9 cellular contexts compared by ENCODE assay signal in genomic region chr22:36452473-36453265, GRCh38. TPM values are rescaled to one million over a fixed set of nuclear protein-coding genes. Genes with fewer than 3 reads are reported as not detected.
DNase-seq lines count a peak whose midpoint lies in the region; ATAC-seq and TF ChIP-seq lines count a peak whose summit lies in the region.
"Had no signal": no experiment of that assay in that cellular context is flagged by ENCODE, and none has a peak within 500 bp of the region (broad histone marks: within the 10 kb centered on the region; RNA-seq: fewer than 3 reads in every experiment).

No MANE protein-coding gene starts in this region.

- H3K9me2 ChIP-seq in SU-DHL-6 (replicated peaks; ENCODE audit: insufficient read depth, low read length) = no peaks in the 10 kb centered on the region

- H2BK20ac ChIP-seq in H9 (ENCODE audit: low read depth, low read length, poor library complexity, severe bottlenecking) = no peak overlapping the region

- H2AK5ac ChIP-seq in H9 (ENCODE audit: insufficient read length, low read length) = no peak overlapping the region

- peaks cover 44% of the 10 kb centered on the region for H3F3A ChIP-seq in SU-DHL-6 (ENCODE audit: insufficient read depth)

- intact Hi-C loops in right cardiac atrium (cut with DNase I) = loop anchor here in 1 of 4 donors (5.0 kb wide), 1 partner anchor 65 kb away; the partner anchor contains the start of gene MYH9

- H4K5ac ChIP-seq in H9 (ENCODE audit: insufficient read length, low read depth, low read length) = no peak overlapping the region

- H3K27me3 ChIP-seq in H9 (ENCODE audit: insufficient read depth, low read length) = no peaks in the 10 kb centered on the region
- no peaks in the 10 kb centered on the region for H3K27me3 ChIP-seq in SU-DHL-6 (ENCODE audit: low read length)
- H3K27me3 ChIP-seq in right cardiac atrium (ENCODE audit: control insufficient read depth, insufficient read depth) = no peaks in the 10 kb centered on the region

- H3K56ac ChIP-seq in H9 (ENCODE audit: insufficient read length, low read depth, low read length) = no peak overlapping the region

- H3K36me3 Mint-ChIP-seq in H9 (ENCODE audit: insufficient read depth in 1 of 3, low read depth in 3 of 3) = no peaks in the 10 kb centered on the region
- H3K36me3 Mint-ChIP-seq in stimulated activated memory B cell treated with anti-CD40 and anti-IgM and Interleukin-4, amounts not matched to agents 10 μg/mL and 1 μg/mL and 100 μg/mL, for 72 hours = no peaks in the 10 kb centered on the region

- no CpG with 5 or more reads among the region's 8 CpGs for WGBS in H9 (ENCODE audit: extremely low coverage, insufficient read length, low lambda C conversion rate)
- 81% methylated on average over 8 of the region's 8 CpGs for WGBS in right cardiac atrium

- H4K8ac ChIP-seq in H9 (replicated peaks; ENCODE audit: insufficient read length, low read depth, low read length) = no peak overlapping the region

- peaks cover 6% of the 10 kb centered on the region for H3K23me2 ChIP-seq in H9 (ENCODE audit: insufficient read length, low read depth, low read length, poor library complexity, severe bottlenecking)

- H3K4me1 ChIP-seq in H9 (ENCODE audit: insufficient read depth, low read length) (no peaks in the 10 kb centered on the region), right cardiac atrium (ENCODE audit: control insufficient read depth, insufficient read depth, low read length) (peaks cover 19% of the 10 kb centered on the region)

- peaks cover 4% of the 10 kb centered on the region for H3K27me3 Mint-ChIP-seq in H9 (ENCODE audit: low read depth)
- H3K27me3 Mint-ChIP-seq in stimulated activated memory B cell treated with anti-CD40 and anti-IgM and Interleukin-4, amounts not matched to agents 10 μg/mL and 1 μg/mL and 100 μg/mL, for 72 hours = no peaks in the 10 kb centered on the region

- no peak overlapping the region for H2BK120ac ChIP-seq in H9 (ENCODE audit: low read depth, low read length, poor library complexity, severe bottlenecking)

- H3T11ph ChIP-seq in H9 (ENCODE audit: low read length) = no peak overlapping the region

- H3K27ac ChIP-seq in H9 (ENCODE audit: insufficient read length, low read depth, low read length) (no peak overlapping the region), SU-DHL-6 (ENCODE audit: low read depth, low read length) (peak overlapping the region; percentile 84), right cardiac atrium (ENCODE audit: low read length) (peak overlapping the region; percentile 72)

- no peak overlapping the region for H2BK15ac ChIP-seq in H9 (ENCODE audit: low read depth, low read length)

- H3K4me1 Mint-ChIP-seq in H9 = peaks cover 20 to 29% of the 10 kb centered on the region in 2 experiments
- peaks cover 52% of the 10 kb centered on the region for H3K4me1 Mint-ChIP-seq in stimulated activated memory B cell treated with anti-CD40 and anti-IgM and Interleukin-4, amounts not matched to agents 10 μg/mL and 1 μg/mL and 100 μg/mL, for 72 hours

- H3K4ac ChIP-seq in H9 (ENCODE audit: low read depth, low read length) = no peak overlapping the region

- H2BK5ac ChIP-seq in H9 (ENCODE audit: insufficient read length, low read length) = no peak overlapping the region

- ATAC-seq in right cardiac atrium = no peak
- ATAC-seq in stimulated activated memory B cell treated with anti-CD40 and anti-IgM and Interleukin-4, amounts not matched to agents 10 μg/mL and 1 μg/mL and 100 μg/mL, for 72 hours = no peak
- ATAC-seq in GM19455 (IDR thresholded peaks at IDR 0.05; ENCODE audit: unreplicated experiment) = no peak

- no peak overlapping the region for H3K14ac ChIP-seq in H9 (ENCODE audit: insufficient read depth, low read length)

- H3K4me3 ChIP-seq in SU-DHL-6 (ENCODE audit: insufficient read depth, low read length, poor library complexity, severe bottlenecking) (peak overlapping the region; percentile 25), right cardiac atrium (ENCODE audit: low read length) (no peak overlapping the region)

- peak; percentile 21; the same call in 1 of the 3 replicates for TF ChIP-seq CTCF in H9 (conservative IDR thresholded peaks at IDR 0.05)
- TF ChIP-seq CTCF in SU-DHL-6 (IDR thresholded peaks at IDR 0.05; ENCODE audit: insufficient read depth, low read length, poor library complexity, severe bottlenecking) = no peak

- H3K4me2 ChIP-seq in H9 (ENCODE audit: insufficient read depth, insufficient read length, low read length) (no peak overlapping the region), SU-DHL-6 (ENCODE audit: low read depth, low read length, poor library complexity, severe bottlenecking) (peak overlapping the region; percentile 72)

- H2BK12ac ChIP-seq in H9 (ENCODE audit: insufficient read length, low read depth, low read length) = no peak overlapping the region

- H3K27ac Mint-ChIP-seq in H9 = peak overlapping the region in 2 of 3 experiments; percentile 48 to 55; a peak in 1 of 7 replicates
- peak overlapping the region; percentile 65 for H3K27ac Mint-ChIP-seq in stimulated activated memory B cell treated with anti-CD40 and anti-IgM and Interleukin-4, amounts not matched to agents 10 μg/mL and 1 μg/mL and 100 μg/mL, for 72 hours

- H4K20me1 ChIP-seq in H9 (ENCODE audit: control insufficient read depth, insufficient read depth, insufficient read length) = no peaks in the 10 kb centered on the region
- no peaks in the 10 kb centered on the region for H4K20me1 ChIP-seq in SU-DHL-6 (ENCODE audit: low read depth, low read length)

- no peak overlapping the region for H3K23ac ChIP-seq in H9 (ENCODE audit: insufficient read length, low read depth, low read length)

- H3K79me2 ChIP-seq in H9 (ENCODE audit: insufficient read depth, low read length) = no peaks in the 10 kb centered on the region
- H3K79me2 ChIP-seq in SU-DHL-6 (ENCODE audit: insufficient read depth, low read length) = no peaks in the 10 kb centered on the region

- no peaks in the 10 kb centered on the region for H3K9me3 ChIP-seq in H9 (ENCODE audit: control insufficient read depth, low read depth, low read length)
- no peaks in the 10 kb centered on the region for H3K9me3 ChIP-seq in SU-DHL-6 (ENCODE audit: insufficient read depth, low read length)
- no peaks in the 10 kb centered on the region for H3K9me3 ChIP-seq in right cardiac atrium (ENCODE audit: control insufficient read depth, low read length)

- no peaks in the 10 kb centered on the region; a peak in 2 of 5 replicates for H3K9me3 Mint-ChIP-seq in H9
- no peaks in the 10 kb centered on the region for H3K9me3 Mint-ChIP-seq in stimulated activated memory B cell treated with anti-CD40 and anti-IgM and Interleukin-4, amounts not matched to agents 10 μg/mL and 1 μg/mL and 100 μg/mL, for 72 hours

- H3K9ac ChIP-seq in H9 (ENCODE audit: extremely low read depth, insufficient read length, low read length) (no peak overlapping the region), SU-DHL-6 (ENCODE audit: low read length) (peak overlapping the region; percentile 50)

- H4K91ac ChIP-seq in H9 (ENCODE audit: insufficient read length, low read depth, low read length) = no peak overlapping the region

- no peak overlapping the region for H3K18ac ChIP-seq in H9 (ENCODE audit: insufficient read length, low read depth, low read length)

- DNase-seq in H9 (no peak), right cardiac atrium (peak in 1 of 3 donors; percentile 41), SIG-M5 treated with dmso at 0.1 percent for 504 hours (lab: John Stamatoyannopoulos, UW; ENCODE audit: unreplicated experiment) (no peak), UCSD-AML1 (lab: John Stamatoyannopoulos, UW; ENCODE audit: unreplicated experiment) (no peak)
- DNase-seq: dermis blood vessel endothelial cell, NCI-H526 had no signal

- H2AFZ ChIP-seq in H9 (ENCODE audit: low read length) (no peak overlapping the region), SU-DHL-6 (ENCODE audit: low read depth, low read length, severe bottlenecking) (peak overlapping the region; percentile 44)

- no peak overlapping the region; a peak in 1 of 5 replicates for H3K4me3 Mint-ChIP-seq in H9
- peak overlapping the region; percentile 53 for H3K4me3 Mint-ChIP-seq in stimulated activated memory B cell treated with anti-CD40 and anti-IgM and Interleukin-4, amounts not matched to agents 10 μg/mL and 1 μg/mL and 100 μg/mL, for 72 hours

- H3K79me1 ChIP-seq in H9 (ENCODE audit: insufficient read depth, low read depth, low read length, poor library complexity, severe bottlenecking) = no peaks in the 10 kb centered on the region

- H3K36me3 ChIP-seq in SU-DHL-6 (ENCODE audit: low read length) = no peaks in the 10 kb centered on the region

RNA-seq across cellular contexts. Expression of gene TXN2, which starts 28.8 kb away (rescaled TPM):
- 58.6 and 59.2 TPM in 2 replicates for total RNA-seq in H9 (2021)
- 100 to 1,000 TPM in 3 of 4 donors, 10 to 100 TPM in 1; 95.4 to 114 (median 105) TPM for total RNA-seq in right cardiac atrium
- polyA plus RNA-seq in right cardiac atrium = 133 TPM

RNA-seq across cellular contexts. Expression of gene FOXRED2, which starts 54.2 kb away (rescaled TPM):
- total RNA-seq in H9 (2021) (31.3 and 34.4 TPM in 2 replicates), right cardiac atrium (1 to 10 TPM; 4.7 to 9.0 (median 7.6) TPM)
- 3.8 TPM for polyA plus RNA-seq in right cardiac atrium
